In genomic region chr17:80006339-80006720, GRCh38 we compare ENCODE assay signal across 1 cellular context.
TF ChIP-seq lines count a peak whose summit lies in the region.

No MANE protein-coding gene starts in this region.

TF ChIP-seq in K562, 482 proteins besides CTCF, POLR2A, EP300 and RAD21:
- TF ChIP-seq RCOR1 (IDR thresholded peaks at IDR 0.05; ENCODE audit: borderline replicate concordance in 1 of 2, low read depth in 2 of 2, low read length in 2 of 2) (no peak), ZNF175 (CRISPR knock-in tag; IDR thresholded peaks at IDR 0.05; ENCODE audit: low read depth) (no peak), ZNF280B (CRISPR knock-in tag; IDR thresholded peaks at IDR 0.05) (no peak), CBFA2T3 (IDR thresholded peaks at IDR 0.05) (peak; percentile 45), HSF4 (CRISPR knock-in tag; IDR thresholded peaks at IDR 0.05; ENCODE audit: borderline replicate concordance) (no peak), FUS (optimal IDR thresholded peaks at IDR 0.05; ENCODE audit: low read depth, low read length) (no peak), U2AF2 (optimal IDR thresholded peaks at IDR 0.05; ENCODE audit: low read depth, low read length) (no peak), ZNF444 (CRISPR knock-in tag; IDR thresholded peaks at IDR 0.05) (no peak)
TF ChIP-seq in K562: peak in this region for 1.
